In the genomic region with DNA sequence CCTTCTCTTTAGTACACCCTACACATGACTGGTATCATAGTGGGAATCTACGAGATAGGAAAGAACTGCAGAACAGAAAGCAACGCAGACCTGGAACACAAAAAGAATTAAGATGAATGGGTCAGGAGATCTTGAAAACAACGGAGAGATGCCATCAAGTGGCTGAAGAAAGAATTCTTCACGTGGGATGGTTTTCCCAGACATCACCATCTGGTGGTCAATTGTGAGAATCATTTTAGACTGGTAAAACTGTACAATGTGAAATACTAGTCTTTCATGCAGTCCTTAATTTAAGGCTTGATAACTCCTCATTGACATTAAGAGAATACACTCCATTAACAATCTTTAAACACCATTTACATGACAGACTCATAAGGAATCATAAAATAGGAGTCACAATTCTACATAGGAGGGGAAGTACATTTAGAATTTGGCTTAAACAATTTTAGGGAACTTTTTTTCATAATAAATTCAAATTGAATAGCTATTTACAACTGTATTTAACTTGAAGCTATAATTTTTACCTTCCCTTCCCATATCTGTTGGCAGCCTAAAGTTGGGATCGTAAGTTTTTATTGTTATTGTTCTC, we compare ENCODE assay signal across 8 cellular contexts.
DNase-seq lines count a peak whose midpoint lies in the region; ATAC-seq and TF ChIP-seq lines count a peak whose summit lies in the region.

No MANE protein-coding gene starts in this region.

- H3K4me1 Mint-ChIP-seq in natural killer cell: no peaks in the 10 kb centered on the region
- no peaks in the 10 kb centered on the region for H3K4me1 Mint-ChIP-seq in T-helper 2 cell treated with Interferon-gamma antibody and Interleukin-4, amounts not matched to agents 5 μg/mL and 100 μg/mL, for 36 hours (ENCODE audit: low read depth)

- H3K27me3 Mint-ChIP-seq in natural killer cell (ENCODE audit: low read depth in 2 of 2): peaks cover 0 to 3% of the 10 kb centered on the region in 2 donors
- no peaks in the 10 kb centered on the region for H3K27me3 Mint-ChIP-seq in T-helper 2 cell treated with Interferon-gamma antibody and Interleukin-4, amounts not matched to agents 5 μg/mL and 100 μg/mL, for 36 hours (ENCODE audit: low read depth)

- peaks cover 0 to 3% of the 10 kb centered on the region in 2 donors for H3K9me3 Mint-ChIP-seq in natural killer cell
- H3K9me3 Mint-ChIP-seq in T-helper 2 cell treated with Interferon-gamma antibody and Interleukin-4, amounts not matched to agents 5 μg/mL and 100 μg/mL, for 36 hours: no peaks in the 10 kb centered on the region

- WGBS in SK-N-SH (ENCODE audit: low lambda C conversion rate): 1% methylated on average over 5 of the region's 5 CpGs

- H3K9ac ChIP-seq in KMS-11 (no peak overlapping the region), SK-N-SH (no peak overlapping the region)

- H3K9me2 ChIP-seq in SK-N-SH: no peaks in the 10 kb centered on the region

- H3K27ac ChIP-seq in KMS-11 (no peak overlapping the region), SK-N-SH (ENCODE audit: low read depth in 2 of 2, low read length in 1 of 2) (no peak overlapping the region), osteoblast (ENCODE audit: low read depth, low read length) (no peak overlapping the region)

- H3K79me2 ChIP-seq in KMS-11 (ENCODE audit: insufficient read depth, low read depth) (no peaks in the 10 kb centered on the region), SK-N-SH (ENCODE audit: insufficient read depth) (no peaks in the 10 kb centered on the region), osteoblast (ENCODE audit: insufficient read depth, low read length) (no peaks in the 10 kb centered on the region)

- CTCF ChIA-PET in SK-N-SH (lab: Yijun Ruan, JAX): interaction anchor here (0.6 to 5.5 kb wide), 20 partner anchors 8 to 619 kb away, joined by 3 to 80 read pairs (median 4); no protein-coding TSS in a partner anchor

- H4K20me1 ChIP-seq in KMS-11 (ENCODE audit: insufficient read depth) (no peaks in the 10 kb centered on the region), SK-N-SH (ENCODE audit: insufficient read depth) (no peaks in the 10 kb centered on the region), osteoblast (ENCODE audit: insufficient read depth, low read length) (no peaks in the 10 kb centered on the region)

- H2AFZ ChIP-seq in KMS-11 (ENCODE audit: low read depth): peak overlapping the region; percentile 37; the same call in 1 of the 2 replicates
- H2AFZ ChIP-seq in SK-N-SH (ENCODE audit: low read depth): no peak overlapping the region
- H2AFZ ChIP-seq in osteoblast (ENCODE audit: low read length): no peak overlapping the region

- no peak overlapping the region; the same call in 1 of the 2 replicates for H3K4me2 ChIP-seq in KMS-11
- no peak overlapping the region; the same call in 1 of the 2 replicates for H3K4me2 ChIP-seq in SK-N-SH
- H3K4me2 ChIP-seq in osteoblast (ENCODE audit: insufficient read depth, low read length): peak overlapping the region; percentile 69

- H3K4me3 Mint-ChIP-seq in natural killer cell: no peak overlapping the region
- H3K4me3 Mint-ChIP-seq in T-helper 2 cell treated with Interferon-gamma antibody and Interleukin-4, amounts not matched to agents 5 μg/mL and 100 μg/mL, for 36 hours: no peak overlapping the region

- no peaks in the 10 kb centered on the region for H3K9me3 ChIP-seq in SK-N-SH
- no peaks in the 10 kb centered on the region for H3K9me3 ChIP-seq in osteoblast (ENCODE audit: low read depth, low read length)

- DNase-seq in GDM1 (lab: John Stamatoyannopoulos, UW): peak; percentile 8
- peak; percentile 33 for DNase-seq in SK-N-SH
- DNase-seq in fibroblast of peridontal ligament (ENCODE audit: extremely low read depth): peak; percentile 89
- DNase-seq in osteoblast (ENCODE audit: insufficient read length, low spot score, missing footprints): peak; percentile 21
- no peak for DNase-seq in natural killer cell
- DNase-seq in T-helper 2 cell treated with Interferon-gamma antibody and Interleukin-4, amounts not matched to agents 5 μg/mL and 100 μg/mL, for 36 hours (ENCODE audit: low spot score): no peak

- H3F3A ChIP-seq in SK-N-SH (replicated peaks; ENCODE audit: insufficient read depth): no peaks in the 10 kb centered on the region

- TF ChIP-seq EP300 in SK-N-SH (IDR thresholded peaks at IDR 0.05; ENCODE audit: borderline replicate concordance in 1 of 2, low read depth in 1 of 2, low read length in 1 of 2): no peak

- H3K36me3 Mint-ChIP-seq in natural killer cell: no peaks in the 10 kb centered on the region
- H3K36me3 Mint-ChIP-seq in T-helper 2 cell treated with Interferon-gamma antibody and Interleukin-4, amounts not matched to agents 5 μg/mL and 100 μg/mL, for 36 hours (ENCODE audit: low read depth): no peaks in the 10 kb centered on the region

- no peak overlapping the region for H3K27ac Mint-ChIP-seq in natural killer cell
- H3K27ac Mint-ChIP-seq in T-helper 2 cell treated with Interferon-gamma antibody and Interleukin-4, amounts not matched to agents 5 μg/mL and 100 μg/mL, for 36 hours: no peak overlapping the region

- H3K36me3 ChIP-seq in KMS-11 (ENCODE audit: insufficient read depth) (no peaks in the 10 kb centered on the region), SK-N-SH (replicated peaks in 1 of 2; ENCODE audit: control insufficient read depth in 1 of 2, insufficient read depth in 2 of 2, low read length in 1 of 2) (no peaks in the 10 kb centered on the region), osteoblast (ENCODE audit: insufficient read depth, low read length) (no peaks in the 10 kb centered on the region)

- H3K4me3 ChIP-seq in KMS-11 (IDR thresholded peaks at IDR 0.05; ENCODE audit: insufficient read depth, low read depth, low read length) (no peak overlapping the region), SK-N-SH (ENCODE audit: low read depth in 2 of 2, low read length in 1 of 2) (no peak overlapping the region; a peak in 1 of 4 replicates), osteoblast (ENCODE audit: insufficient read depth, low read length) (peak overlapping the region; percentile 37)

- peak; percentile 72 for TF ChIP-seq RAD21 in SK-N-SH (IDR thresholded peaks at IDR 0.05; ENCODE audit: low read length)

- intact Hi-C loops in natural killer cell (cut with micrococcal nuclease): loop anchor here (10.0 kb wide), 1 partner anchor 605 kb away; no protein-coding TSS in a partner anchor

- no peaks in the 10 kb centered on the region for H3K4me1 ChIP-seq in KMS-11 (ENCODE audit: low read depth, poor library complexity, severe bottlenecking)
- no peaks in the 10 kb centered on the region; a peak in 1 of 4 replicates for H3K4me1 ChIP-seq in SK-N-SH (ENCODE audit: control insufficient read depth in 1 of 2, insufficient read depth in 2 of 2, low read depth in 1 of 2, low read length in 1 of 2)
- peaks cover 6% of the 10 kb centered on the region for H3K4me1 ChIP-seq in osteoblast (ENCODE audit: insufficient read depth, low read length)

- POLR2A ChIA-PET in SK-N-SH (lab: Yijun Ruan, JAX): no interaction called here

- TF ChIP-seq CTCF in KMS-11 (conservative IDR thresholded peaks at IDR 0.05; ENCODE audit: low read depth, low read length) (peak; percentile 74), SK-N-SH (IDR thresholded peaks at IDR 0.05) (peak; percentile 87), osteoblast (IDR thresholded peaks at IDR 0.05; ENCODE audit: extremely low read depth, low read depth, low read length) (peak; percentile 87), natural killer cell (IDR thresholded peaks at IDR 0.05) (no peak)

- ATAC-seq in GM21576 (IDR thresholded peaks at IDR 0.05; ENCODE audit: unreplicated experiment) (peak; percentile 92), natural killer cell (no peak)

- H3K27me3 ChIP-seq in KMS-11 (ENCODE audit: insufficient read depth, low read depth) (no peaks in the 10 kb centered on the region), SK-N-SH (ENCODE audit: insufficient read depth) (no peaks in the 10 kb centered on the region; the same call in 1 of the 2 replicates), osteoblast (ENCODE audit: insufficient read depth, low read length) (no peaks in the 10 kb centered on the region)

TF ChIP-seq in SK-N-SH, 30 proteins besides CTCF, POLR2A, EP300 and RAD21:
- peak; percentile 88 for TF ChIP-seq SMC3 (IDR thresholded peaks at IDR 0.05; ENCODE audit: low read depth, low read length)
- TF ChIP-seq JUND (IDR thresholded peaks at IDR 0.05): no peak
- TF ChIP-seq YY1 (IDR thresholded peaks at IDR 0.05; ENCODE audit: low read depth): no peak
- TF ChIP-seq USF1 (IDR thresholded peaks at IDR 0.05; ENCODE audit: borderline replicate concordance, low read depth): peak; percentile 8; the same call in 1 of the 2 replicates
- TF ChIP-seq, protein P1, sequence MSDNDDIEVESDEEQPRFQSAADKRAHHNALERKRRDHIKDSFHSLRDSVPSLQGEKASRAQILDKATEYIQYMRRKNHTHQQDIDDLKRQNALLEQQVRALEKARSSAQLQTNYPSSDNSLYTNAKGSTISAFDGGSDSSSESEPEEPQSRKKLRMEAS (IDR thresholded peaks at IDR 0.05; ENCODE audit: low read depth): peak; percentile 63

Comparison
In these comparisons a context has a peak if more than half of its experiments do, and no peak if none do; other contexts are left out.
1. DNase-seq: peak in GDM1 (single experiment), SK-N-SH (single experiment), fibroblast of peridontal ligament (single experiment) and osteoblast (single experiment); none in natural killer cell (single experiment) and T-helper 2 cell treated with Interferon-gamma antibody and Interleukin-4, amounts not matched to agents 5 μg/mL and 100 μg/mL, for 36 hours (single experiment).